ENCODE assay signal across 16 cellular contexts in the genomic region with DNA sequence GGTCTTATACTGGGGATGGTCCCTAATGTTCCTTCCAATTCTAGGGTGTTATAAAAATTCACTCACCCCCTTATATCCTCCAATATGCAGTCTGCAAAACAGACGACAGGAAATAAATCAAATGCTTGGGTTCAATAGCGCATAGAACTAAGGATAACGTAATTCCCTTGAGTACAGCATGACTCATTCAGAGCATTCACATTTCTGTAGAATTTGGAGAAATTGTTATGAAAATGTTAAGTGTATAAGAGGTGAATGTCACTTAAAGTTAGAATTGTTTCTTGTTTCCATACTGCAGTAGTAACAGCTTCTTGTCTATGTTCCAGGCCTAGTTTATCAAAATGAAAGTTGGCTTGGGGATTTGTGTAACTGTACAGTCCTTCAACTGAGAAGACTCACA.
DNase-seq lines count a peak whose midpoint lies in the region; ATAC-seq and TF ChIP-seq lines count a peak whose summit lies in the region.
"Had no signal": no experiment of that assay in that cellular context is flagged by ENCODE, and none has a peak within 500 bp of the region (broad histone marks: within the 10 kb centered on the region; RNA-seq: fewer than 3 reads in every experiment).

No MANE protein-coding gene starts in this region.

- no peak for ATAC-seq in HG03175 (IDR thresholded peaks at IDR 0.05; ENCODE audit: unreplicated experiment)
- ATAC-seq in GM19023 (IDR thresholded peaks at IDR 0.05; ENCODE audit: unreplicated experiment): no peak
- ATAC-seq in natural killer cell treated with Interleukin-12 subunit alpha and Interleukin-12 subunit beta and Interleukin-15 and Interleukin-18, amount 100 ng/mL, for 72 hours: no peak
- ATAC-seq: GM23338 had no signal

- no TSS peak for BruUV-seq in A673 (replicated peaks; lab: Mats Ljungman, UMichigan)

- peaks cover 0 to 8% of the 10 kb centered on the region in 2 donors for H3K27me3 Mint-ChIP-seq in natural killer cell treated with Interleukin-12 subunit alpha and Interleukin-12 subunit beta and Interleukin-15 and Interleukin-18, amount 100 ng/mL, for 72 hours

- DNase-seq in A673 (ENCODE audit: low spot score) (peak; percentile 60), LHCN-M2 (ENCODE audit: low read depth) (peak; percentile 1), choroid plexus epithelial cell (ENCODE audit: low read depth) (peak; percentile 8), fibroblast of the aortic adventitia (ENCODE audit: low read depth) (peak; percentile 28), vagina (ENCODE audit: extremely low spot score in 2 of 2) (no peak)
- DNase-seq in natural killer cell treated with Interleukin-12 subunit alpha and Interleukin-12 subunit beta and Interleukin-15 and Interleukin-18, amount 100 ng/mL, for 72 hours (ENCODE audit: low spot score): no peak
- DNase-seq: ACHN; Calu3; CD4-positive, CD25-positive, alpha-beta regulatory T cell; DMS 273 treated with DMSO at 0.1 percent for 48 hours; H7 had no signal

- TF ChIP-seq CTCF in A673 (conservative IDR thresholded peaks at IDR 0.05; ENCODE audit: low read depth, low read length) (no peak), choroid plexus epithelial cell (conservative IDR thresholded peaks at IDR 0.05; ENCODE audit: low read depth, low read length) (no peak), fibroblast of the aortic adventitia (IDR thresholded peaks at IDR 0.05; ENCODE audit: insufficient read depth, low read length) (no peak), vagina (IDR thresholded peaks at IDR 0.05) (no peak)

- no peak overlapping the region for H3K4me3 Mint-ChIP-seq in natural killer cell treated with Interleukin-12 subunit alpha and Interleukin-12 subunit beta and Interleukin-15 and Interleukin-18, amount 100 ng/mL, for 72 hours
- H3K4me3 Mint-ChIP-seq: CD4-positive, CD25-positive, alpha-beta regulatory T cell; GM23338 had no signal

- H3K27me3 ChIP-seq in A673 (replicated peaks; ENCODE audit: insufficient read depth, low read depth, low read length, poor library complexity) (no peaks in the 10 kb centered on the region), vagina (no peaks in the 10 kb centered on the region)
- H3K27me3 ChIP-seq: BLaER1 treated with 17β-estradiol and CSF1 and Interleukin-3, amounts not matched to agents 10 nM and 100 nM had no signal

- intact Hi-C loops in A673 (cut with micrococcal nuclease; ENCODE audit: unreplicated experiment): no loop called here
- intact Hi-C loops in vagina (cut with DNase I): no loop called here

- H3K9me3 Mint-ChIP-seq in natural killer cell treated with Interleukin-12 subunit alpha and Interleukin-12 subunit beta and Interleukin-15 and Interleukin-18, amount 100 ng/mL, for 72 hours: no peaks in the 10 kb centered on the region
- H3K9me3 Mint-ChIP-seq: GM23338 had no signal

- POLR2A ChIA-PET in A673 (lab: Charles Lee; ENCODE audit: low non-redundant PET): no interaction called here

- H3K36me3 ChIP-seq in A673 (ENCODE audit: insufficient read depth, low read length, poor library complexity, severe bottlenecking) (no peaks in the 10 kb centered on the region), vagina (no peaks in the 10 kb centered on the region)
- H3K36me3 ChIP-seq: BLaER1 treated with 17β-estradiol and CSF1 and Interleukin-3, amounts not matched to agents 10 nM and 100 nM had no signal

- H3K9me3 ChIP-seq in A673 (ENCODE audit: low read depth, low read length, poor library complexity, severe bottlenecking): no peaks in the 10 kb centered on the region
- H3K9me3 ChIP-seq in vagina: no peaks in the 10 kb centered on the region
- H3K9me3 ChIP-seq: BLaER1 treated with 17β-estradiol and CSF1 and Interleukin-3, amounts not matched to agents 10 nM and 100 nM had no signal

- H3K4me3 ChIP-seq in A673 (ENCODE audit: low read depth, low read length, poor library complexity, severe bottlenecking): no peak overlapping the region
- H3K4me3 ChIP-seq in choroid plexus epithelial cell (ENCODE audit: low read depth, low read length): no peak overlapping the region
- H3K4me3 ChIP-seq in fibroblast of the aortic adventitia (ENCODE audit: low read depth, low read length): no peak overlapping the region
- H3K4me3 ChIP-seq in vagina: no peak overlapping the region
- H3K4me3 ChIP-seq: BLaER1 treated with 17β-estradiol and CSF1 and Interleukin-3, amounts not matched to agents 10 nM and 100 nM; GM23338 had no signal

- H3K27ac Mint-ChIP-seq in natural killer cell treated with Interleukin-12 subunit alpha and Interleukin-12 subunit beta and Interleukin-15 and Interleukin-18, amount 100 ng/mL, for 72 hours: no peak overlapping the region
- H3K27ac Mint-ChIP-seq: CD4-positive, CD25-positive, alpha-beta regulatory T cell; GM23338 had no signal

- no peaks in the 10 kb centered on the region for H3K4me1 Mint-ChIP-seq in natural killer cell treated with Interleukin-12 subunit alpha and Interleukin-12 subunit beta and Interleukin-15 and Interleukin-18, amount 100 ng/mL, for 72 hours (ENCODE audit: low read depth in 2 of 2)
- H3K4me1 Mint-ChIP-seq: CD4-positive, CD25-positive, alpha-beta regulatory T cell had no signal

- H3K27ac ChIP-seq in A673 (ENCODE audit: low read depth, low read length, poor library complexity, severe bottlenecking) (no peak overlapping the region), vagina (no peak overlapping the region)
- H3K27ac ChIP-seq: 22Rv1; BLaER1 treated with 17β-estradiol and CSF1 and Interleukin-3, amounts not matched to agents 10 nM and 100 nM had no signal

- CTCF ChIA-PET in A673 (lab: Charles Lee): interaction anchor here (1.2 kb wide), 1 partner anchor 9 kb away, joined by 3 read pairs; no protein-coding TSS in a partner anchor

- TF ChIP-seq POLR2A in vagina (IDR thresholded peaks at IDR 0.05): no peak

- H3K36me3 Mint-ChIP-seq in natural killer cell treated with Interleukin-12 subunit alpha and Interleukin-12 subunit beta and Interleukin-15 and Interleukin-18, amount 100 ng/mL, for 72 hours: no peaks in the 10 kb centered on the region
- H3K36me3 Mint-ChIP-seq: CD4-positive, CD25-positive, alpha-beta regulatory T cell had no signal

- no peaks in the 10 kb centered on the region for H3K4me1 ChIP-seq in A673 (ENCODE audit: insufficient read depth, low read length, poor library complexity, severe bottlenecking)
- H3K4me1 ChIP-seq in vagina: no peaks in the 10 kb centered on the region

Comparison
In these comparisons a context has a peak if more than half of its experiments do, and no peak if none do; other contexts are left out.
1. DNase-seq: peak in A673 (single experiment), LHCN-M2 (single experiment), choroid plexus epithelial cell (single experiment) and fibroblast of the aortic adventitia (single experiment); none in natural killer cell treated with Interleukin-12 subunit alpha and Interleukin-12 subunit beta and Interleukin-15 and Interleukin-18, amount 100 ng/mL, for 72 hours (single experiment) and vagina (0 of 2).